ENCODE assay signal across 8 cellular contexts in the genomic region with DNA sequence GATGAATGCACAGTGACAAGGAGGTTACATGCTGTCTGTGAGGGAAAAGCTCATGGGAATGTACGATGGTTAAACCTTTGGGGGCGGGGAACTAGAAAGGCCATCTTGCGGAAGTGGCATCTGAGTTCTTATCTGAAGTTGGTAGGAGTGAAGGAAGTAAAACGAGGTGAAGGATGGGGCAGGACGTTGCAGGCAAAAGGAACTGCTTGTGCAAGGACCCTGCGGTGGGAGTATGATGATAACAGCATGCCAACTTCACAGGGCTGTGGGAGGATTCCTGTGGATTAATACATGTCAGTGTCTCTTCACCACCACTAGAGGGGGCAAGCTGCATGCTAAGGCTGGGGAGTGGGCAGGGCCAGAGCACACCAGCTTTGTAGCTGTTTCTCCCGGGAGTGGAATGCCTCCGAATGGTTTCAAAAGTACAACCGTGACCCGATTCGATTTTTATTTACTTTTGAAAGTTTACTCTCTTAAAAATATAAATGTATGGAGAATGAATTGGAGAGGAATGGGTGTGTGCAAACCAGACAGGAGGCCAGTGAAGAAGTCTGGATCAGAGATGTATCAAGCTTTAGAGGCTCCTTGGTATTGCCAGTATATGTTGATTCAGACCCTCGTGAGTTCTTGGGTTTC.
DNase-seq lines count a peak whose midpoint lies in the region; ATAC-seq, FAIRE-seq and TF ChIP-seq lines count a peak whose summit lies in the region.

No MANE protein-coding gene starts in this region.

- no peak for TF ChIP-seq EP300 in Ishikawa (IDR thresholded peaks at IDR 0.05; ENCODE audit: borderline replicate concordance)

- no peak overlapping the region for H3K27ac ChIP-seq in osteoblast (ENCODE audit: low read depth, low read length)
- no peak overlapping the region for H3K27ac ChIP-seq in uterus

- no peak for TF ChIP-seq POLR2A in uterus (IDR thresholded peaks at IDR 0.05)

- ATAC-seq in GM21717 (IDR thresholded peaks at IDR 0.05; ENCODE audit: unreplicated experiment) = peak; percentile 95

- peak; percentile 97 for TF ChIP-seq CTCF in osteoblast (IDR thresholded peaks at IDR 0.05; ENCODE audit: extremely low read depth, low read depth, low read length)
- peak; percentile 83 to 88 (median 87) for TF ChIP-seq CTCF in uterus (IDR thresholded peaks at IDR 0.05)

- H4K20me1 ChIP-seq in osteoblast (ENCODE audit: insufficient read depth, low read length) = no peaks in the 10 kb centered on the region

- H3K27me3 ChIP-seq in osteoblast (ENCODE audit: insufficient read depth, low read length) (no peaks in the 10 kb centered on the region), uterus (no peaks in the 10 kb centered on the region)

- intact Hi-C loops in uterus (cut with DNase I; ENCODE audit: low total_unique reads) = loop anchor here (5.0 kb wide), 1 partner anchor 149 kb away; no protein-coding TSS in a partner anchor

- H3K9me3 ChIP-seq in ES-I3 (ENCODE audit: control insufficient read depth, insufficient read depth, low read length) (no peaks in the 10 kb centered on the region; the same call in 1 of the 2 replicates), osteoblast (ENCODE audit: low read depth, low read length) (no peaks in the 10 kb centered on the region), uterus (no peaks in the 10 kb centered on the region)

- FAIRE-seq in RCC 7860 (lab: Jason Lieb, UNC) (peak; percentile 72), frontal cortex (lab: Jason Lieb, UNC) (no peak)

- peak overlapping the region; percentile 32; the same call in 1 of the 2 replicates for H3K9ac ChIP-seq in ES-I3 (ENCODE audit: low read depth, low read length)

- H3K36me3 ChIP-seq in ES-I3 (ENCODE audit: insufficient read depth, low read length) (peaks cover 21% of the 10 kb centered on the region), osteoblast (ENCODE audit: insufficient read depth, low read length) (no peaks in the 10 kb centered on the region), uterus (no peaks in the 10 kb centered on the region)

- DNase-seq in RCC 7860 (ENCODE audit: low spot score) = peak; percentile 67
- peak; percentile 25 for DNase-seq in activated gamma-delta T cell treated with anti-CD3 and anti-CD28 coated beads, Interleukin-2, amount 50 U/mL, for 16 hours (ENCODE audit: low read depth)
- peak; percentile 52 to 70 for DNase-seq in frontal cortex (ENCODE audit: low spot score in 2 of 2)
- peak; percentile 93 for DNase-seq in osteoblast (ENCODE audit: insufficient read length, low spot score, missing footprints)
- peak; percentile 59 to 66 for DNase-seq in uterus

- no peaks in the 10 kb centered on the region for H3K79me2 ChIP-seq in osteoblast (ENCODE audit: insufficient read depth, low read length)

- H3K4me2 ChIP-seq in osteoblast (ENCODE audit: insufficient read depth, low read length) = peak overlapping the region; percentile 88

- H3K4me1 ChIP-seq in ES-I3 (ENCODE audit: insufficient read depth, low read length) (peaks cover 5% of the 10 kb centered on the region; the same call in 1 of the 2 replicates), osteoblast (ENCODE audit: insufficient read depth, low read length) (no peaks in the 10 kb centered on the region), uterus (no peaks in the 10 kb centered on the region)

- peak overlapping the region; percentile 57 for H3K4me3 ChIP-seq in osteoblast (ENCODE audit: insufficient read depth, low read length)
- peak overlapping the region in 1 of 2 donors; percentile 7 for H3K4me3 ChIP-seq in uterus

- TF ChIP-seq RAD21 in Ishikawa (IDR thresholded peaks at IDR 0.05; ENCODE audit: low read depth) = peak; percentile 84

- peak overlapping the region; percentile 79 for H2AFZ ChIP-seq in osteoblast (ENCODE audit: low read length)

TF ChIP-seq in Ishikawa, 13 proteins besides CTCF, POLR2A, EP300 and RAD21:
- 0 out of 2 replicates have a peak, but pooled peaks have one; percentile 17 for TF ChIP-seq TEAD4 (IDR thresholded peaks at IDR 0.05)
- no peak for TF ChIP-seq ZBTB7A (IDR thresholded peaks at IDR 0.05; ENCODE audit: low read depth)

Comparison
In these comparisons a context has a peak if more than half of its experiments do, and no peak if none do; other contexts are left out.
1. DNase-seq: peak in every context shown above with its lines; median percentile 93 in osteoblast; 67 in RCC 7860; 62 in uterus; 61 in frontal cortex; 25 in activated gamma-delta T cell treated with anti-CD3 and anti-CD28 coated beads, Interleukin-2, amount 50 U/mL, for 16 hours.